ENCODE assay signal across 14 cellular contexts in genomic region chr1:23099171-23099536, GRCh38.
A peak's percentile ranks its signal among the peaks of the same experiment; 100 is the strongest.
DNase-seq lines count a peak whose midpoint lies in the region; ATAC-seq, FAIRE-seq and TF ChIP-seq lines count a peak whose summit lies in the region.
"Had no signal": no experiment of that assay in that cellular context is flagged by ENCODE, and none has a peak within 500 bp of the region (broad histone marks: within the 10 kb centered on the region; RNA-seq: fewer than 3 reads in every experiment).

No MANE protein-coding gene starts in this region.

- H3K79me2 ChIP-seq in osteoblast (ENCODE audit: insufficient read depth, low read length) = peaks cover 57% of the 10 kb centered on the region

- H3K27ac Mint-ChIP-seq in endodermal cell = no peak overlapping the region
- H3K27ac Mint-ChIP-seq: activated naive CD8-positive, alpha-beta T cell treated with anti-CD3 and anti-CD28 coated beads for 36 hours had no signal

- H3K9ac ChIP-seq in BLaER1 treated with 17β-estradiol and CSF1 and Interleukin-3, amounts not matched to agents 10 nM and 100 nM = peak overlapping the region in 10 of 11 experiments; percentile 63 to 88 (median 82); a peak in 19 of 22 replicates
- H3K9ac ChIP-seq in endocrine pancreas (ENCODE audit: control insufficient read depth, insufficient read depth, low read length) = no peak overlapping the region
- no peak overlapping the region for H3K9ac ChIP-seq in endodermal cell (ENCODE audit: extremely low read depth, low read length, poor library complexity, severe bottlenecking)

- H3K4me2 ChIP-seq in BLaER1 treated with 17β-estradiol and CSF1 and Interleukin-3, amounts not matched to agents 10 nM and 100 nM = peak overlapping the region; percentile 75 to 98 (median 88)
- H3K4me2 ChIP-seq in osteoblast (ENCODE audit: insufficient read depth, low read length) = peak overlapping the region; percentile 73

- no peaks in the 10 kb centered on the region for H3K27me3 ChIP-seq in BLaER1 treated with 17β-estradiol and CSF1 and Interleukin-3, amounts not matched to agents 10 nM and 100 nM
- H3K27me3 ChIP-seq in endocrine pancreas (ENCODE audit: control insufficient read depth, insufficient read depth, low read length) (no peaks in the 10 kb centered on the region), osteoblast (ENCODE audit: insufficient read depth, low read length) (no peaks in the 10 kb centered on the region), gastroesophageal sphincter (no peaks in the 10 kb centered on the region), endodermal cell (ENCODE audit: control insufficient read depth, insufficient read depth, low read length, poor library complexity, severe bottlenecking) (no peaks in the 10 kb centered on the region)

- no peaks in the 10 kb centered on the region for H3K9me3 Mint-ChIP-seq in endodermal cell
- H3K9me3 Mint-ChIP-seq: activated CD8-positive, alpha-beta T cell treated with anti-CD3 and anti-CD28 coated beads for 36 hours; activated T-cell treated with anti-CD3 and anti-CD28 coated beads, Interleukin-2, amount 50 U/mL, for 4 hours; T-cell had no signal

- H4K20me1 ChIP-seq in BLaER1 treated with 17β-estradiol and CSF1 and Interleukin-3, amounts not matched to agents 10 nM and 100 nM = peaks cover 31 to 88% (median 44%) of the 10 kb centered on the region in 11 experiments; a peak in 19 of 22 replicates
- H4K20me1 ChIP-seq in osteoblast (ENCODE audit: insufficient read depth, low read length) = peaks cover 29% of the 10 kb centered on the region

- TF ChIP-seq POLR2A in gastroesophageal sphincter (IDR thresholded peaks at IDR 0.05) = no peak
- no peak for TF ChIP-seq POLR2A in GM12891 (IDR thresholded peaks at IDR 0.05; ENCODE audit: low read depth, low read length)

- H3K4me1 ChIP-seq in BLaER1 treated with 17β-estradiol and CSF1 and Interleukin-3, amounts not matched to agents 10 nM and 100 nM = peaks cover 49 to 69% (median 61%) of the 10 kb centered on the region in 10 experiments
- H3K4me1 ChIP-seq in endocrine pancreas (ENCODE audit: control insufficient read depth, insufficient read depth, low read length) = peaks cover 10% of the 10 kb centered on the region
- H3K4me1 ChIP-seq in osteoblast (ENCODE audit: insufficient read depth, low read length) = peaks cover 49% of the 10 kb centered on the region
- H3K4me1 ChIP-seq in gastroesophageal sphincter = peaks cover 21 to 58% (median 32%) of the 10 kb centered on the region in 3 donors
- peaks cover 11% of the 10 kb centered on the region for H3K4me1 ChIP-seq in endodermal cell (ENCODE audit: control insufficient read depth, insufficient read depth, low read length)

- no peak for FAIRE-seq in GM12891 (lab: Jason Lieb, UNC)

- H3K27ac ChIP-seq in BLaER1 treated with 17β-estradiol and CSF1 and Interleukin-3, amounts not matched to agents 10 nM and 100 nM = peak overlapping the region; percentile 37 to 100 (median 96); a peak in 21 of 22 replicates
- H3K27ac ChIP-seq in osteoblast (ENCODE audit: low read depth, low read length) = peak overlapping the region; percentile 87
- H3K27ac ChIP-seq in gastroesophageal sphincter = peak overlapping the region in 1 of 4 donors; percentile 59
- no peak overlapping the region for H3K27ac ChIP-seq in endodermal cell (ENCODE audit: low read depth, low read length)
- H3K27ac ChIP-seq: HL-60, VCaP had no signal

- no peaks in the 10 kb centered on the region for H3K27me3 Mint-ChIP-seq in endodermal cell (ENCODE audit: insufficient read depth)
- H3K27me3 Mint-ChIP-seq: activated CD8-positive, alpha-beta T cell treated with anti-CD3 and anti-CD28 coated beads for 36 hours; activated naive CD8-positive, alpha-beta T cell treated with anti-CD3 and anti-CD28 coated beads for 36 hours; T-cell had no signal

- peaks cover 18% of the 10 kb centered on the region for H3K4me1 Mint-ChIP-seq in endodermal cell

- TF ChIP-seq CTCF in osteoblast (IDR thresholded peaks at IDR 0.05; ENCODE audit: extremely low read depth, low read depth, low read length) (no peak), gastroesophageal sphincter (IDR thresholded peaks at IDR 0.05) (no peak), endodermal cell (conservative IDR thresholded peaks at IDR 0.05) (no peak)

- 82 to 100% methylated on average over 1 of the region's 1 CpG for WGBS in gastroesophageal sphincter (ENCODE audit: low coverage in 1 of 2), 2 donors
- WGBS in endodermal cell (ENCODE audit: insufficient coverage in 1 of 2, insufficient read length in 1 of 2), 2 experiments = no CpG with 5 or more reads among the region's 1 CpG

- no peak overlapping the region for H2AFZ ChIP-seq in osteoblast (ENCODE audit: low read length)

- DNase-seq in NCI-H69 (lab: John Stamatoyannopoulos, UW) (peak; percentile 57), osteoblast (ENCODE audit: insufficient read length, low spot score, missing footprints) (no peak), SKM-1 (lab: John Stamatoyannopoulos, UW; ENCODE audit: unreplicated experiment) (no peak), endodermal cell (no peak), GM12891 (ENCODE audit: insufficient read length, low spot score) (no peak)

- H3K4me3 Mint-ChIP-seq in endodermal cell = no peak overlapping the region
- H3K4me3 Mint-ChIP-seq: activated naive CD8-positive, alpha-beta T cell treated with anti-CD3 and anti-CD28 coated beads for 36 hours; activated T-cell treated with anti-CD3 and anti-CD28 coated beads, Interleukin-2, amount 50 U/mL, for 4 hours had no signal

- no peak for ATAC-seq in gastroesophageal sphincter

- no peak overlapping the region for H3K4me3 ChIP-seq in BLaER1 treated with 17β-estradiol and CSF1 and Interleukin-3, amounts not matched to agents 10 nM and 100 nM
- peak overlapping the region; percentile 30 for H3K4me3 ChIP-seq in endocrine pancreas (ENCODE audit: control insufficient read depth, insufficient read depth, low read length)
- H3K4me3 ChIP-seq in osteoblast (ENCODE audit: insufficient read depth, low read length) = no peak overlapping the region
- H3K4me3 ChIP-seq in gastroesophageal sphincter = no peak overlapping the region
- no peak overlapping the region for H3K4me3 ChIP-seq in endodermal cell (ENCODE audit: low read length)

- H3K36me3 Mint-ChIP-seq in endodermal cell (ENCODE audit: low read depth) = peaks cover 12% of the 10 kb centered on the region

- no peaks in the 10 kb centered on the region for H3K9me3 ChIP-seq in BLaER1 treated with 17β-estradiol and CSF1 and Interleukin-3, amounts not matched to agents 10 nM and 100 nM (replicated peaks in 1 of 11)
- H3K9me3 ChIP-seq in endocrine pancreas (ENCODE audit: control insufficient read depth, low read length) (no peaks in the 10 kb centered on the region), osteoblast (ENCODE audit: low read depth, low read length) (no peaks in the 10 kb centered on the region), gastroesophageal sphincter (no peaks in the 10 kb centered on the region), endodermal cell (ENCODE audit: control insufficient read depth, low read length) (peaks cover 7% of the 10 kb centered on the region)

- no peak for TF ChIP-seq EP300 in gastroesophageal sphincter (IDR thresholded peaks at IDR 0.05)

- H3K36me3 ChIP-seq in BLaER1 treated with 17β-estradiol and CSF1 and Interleukin-3, amounts not matched to agents 10 nM and 100 nM = peaks cover 25 to 56% (median 42%) of the 10 kb centered on the region in 11 experiments
- no peaks in the 10 kb centered on the region for H3K36me3 ChIP-seq in endocrine pancreas (ENCODE audit: control insufficient read depth, insufficient read depth, low read length)
- peaks cover 8% of the 10 kb centered on the region for H3K36me3 ChIP-seq in osteoblast (ENCODE audit: insufficient read depth, low read length)
- peaks cover 0 to 6% of the 10 kb centered on the region in 2 donors for H3K36me3 ChIP-seq in gastroesophageal sphincter
- peaks cover 31% of the 10 kb centered on the region for H3K36me3 ChIP-seq in endodermal cell (ENCODE audit: control insufficient read depth, insufficient read depth, low read length)

TF ChIP-seq in GM12891, 5 proteins besides CTCF, POLR2A, EP300 and RAD21:
- no peak for TF ChIP-seq POLR2AphosphoS5 (IDR thresholded peaks at IDR 0.05; ENCODE audit: low read depth, low read length)
- TF ChIP-seq SPI1 (IDR thresholded peaks at IDR 0.05; ENCODE audit: low read depth, low read length) = no peak
- no peak for TF ChIP-seq PAX5 (IDR thresholded peaks at IDR 0.05; ENCODE audit: insufficient read depth, low read length, severe bottlenecking)
- TF ChIP-seq TAF1 (IDR thresholded peaks at IDR 0.05; ENCODE audit: low read depth, low read length) = no peak
- TF ChIP-seq POU2F2 (IDR thresholded peaks at IDR 0.05; ENCODE audit: low read depth, low read length) = no peak

Comparison
In these comparisons a context has a peak if more than half of its experiments do, and no peak if none do; other contexts are left out.
1. H3K9ac ChIP-seq: peak in BLaER1 treated with 17β-estradiol and CSF1 and Interleukin-3, amounts not matched to agents 10 nM and 100 nM (10 of 11); none in endocrine pancreas (single experiment) and endodermal cell (single experiment).